8 cellular contexts compared by ENCODE assay signal in genomic region chr3:98022978-98023820, GRCh38. TPM values are rescaled to one million over a fixed set of nuclear protein-coding genes. Genes with fewer than 3 reads are reported as not detected.
DNase-seq lines count a peak whose midpoint lies in the region; ATAC-seq, FAIRE-seq and TF ChIP-seq lines count a peak whose summit lies in the region.

No MANE protein-coding gene starts in this region.

- intact Hi-C loops in CD4-positive, alpha-beta T cell (cut with DNase I, micrococcal nuclease): loop anchor here (1.0 to 10.0 kb wide), 4 partner anchors 81 to 1161 kb away; no protein-coding TSS in a partner anchor

- no peak for TF ChIP-seq POLR2A in H1 (IDR thresholded peaks at IDR 0.05; ENCODE audit: control extremely low read depth in 1 of 2, low read depth in 2 of 2, low read length in 2 of 2)

- 38% methylated on average over 13 of the region's 13 CpGs; no CpG with 5 or more reads in 1 of the 2 experiments for WGBS in H1 (ENCODE audit: extremely low coverage in 1 of 2, insufficient coverage in 1 of 2, insufficient read length in 1 of 2, insufficient replicate concordance in 2 of 2, low coverage in 1 of 2, low lambda C conversion rate in 2 of 2, missing lambda C conversion rate in 1 of 2), 2 experiments

- peak; percentile 98 for TF ChIP-seq CTCF in CD4-positive, alpha-beta T cell (IDR thresholded peaks at IDR 0.05)
- TF ChIP-seq CTCF in H1 (IDR thresholded peaks at IDR 0.05; ENCODE audit: control extremely low read depth in 1 of 3, insufficient read depth in 1 of 3, low read depth in 1 of 3, low read length in 3 of 3): peak; percentile 74 to 91 (median 83)

- no peaks in the 10 kb centered on the region for H3K23me2 ChIP-seq in H1 (ENCODE audit: low read depth, low read length)

- POLR2A ChIA-PET in CD4-positive, alpha-beta T cell (lab: Charles Lee): interaction anchor here (1.0 to 1.3 kb wide), 4 partner anchors 51 to 235 kb away, joined by 3 to 6 read pairs (median 4); partner anchors contain the start of gene RIOX2
- POLR2A ChIA-PET in H1 (lab: Charles Lee; ENCODE audit: partially characterized antibody): no interaction called here

- H3K4me3 ChIP-seq in H1 (ENCODE audit: extremely low read depth in 1 of 4, insufficient read depth in 2 of 4, low read depth in 3 of 4, low read length in 4 of 4): no peak overlapping the region

- no peak overlapping the region for H3K4ac ChIP-seq in H1 (replicated peaks; ENCODE audit: insufficient read length, low read depth, low read length)

- no peaks in the 10 kb centered on the region for H3K4me1 ChIP-seq in H1 (replicated peaks in 1 of 4; ENCODE audit: control insufficient read depth in 3 of 4, insufficient read depth in 4 of 4, low read length in 3 of 4)

- H3K9me3 ChIP-seq in CD4-positive, alpha-beta T cell (ENCODE audit: control insufficient read depth, low read length): no peaks in the 10 kb centered on the region
- H3K9me3 ChIP-seq in H1 (ENCODE audit: insufficient read depth in 2 of 2, low read depth in 1 of 2, low read length in 1 of 2): no peaks in the 10 kb centered on the region

- H3K27ac ChIP-seq in CD4-positive, alpha-beta T cell (ENCODE audit: low read depth, low read length): no peak overlapping the region
- no peak overlapping the region for H3K27ac ChIP-seq in H1 (ENCODE audit: low read depth, low read length)

- DNase-seq in CD4-positive, alpha-beta T cell: peak; percentile 81 to 98 (median 92)
- DNase-seq in HK-2 (ENCODE audit: unreplicated experiment) (peak; percentile 89), NOMO-1 (lab: John Stamatoyannopoulos, UW; ENCODE audit: unreplicated experiment in 2 of 2) (peak; percentile 35 to 50), H1 (ENCODE audit: low read depth in 1 of 2, low spot score in 2 of 2) (peak; percentile 71 to 99), mesenteric fat pad (ENCODE audit: low spot score) (peak; percentile 95)
- peak; percentile 81 to 85 for DNase-seq in activated CD8-positive, alpha-beta memory T cell treated with anti-CD3 and anti-CD28 coated beads for 4 hours (ENCODE audit: low read depth in 2 of 2)
- DNase-seq in stimulated activated CD8-positive, alpha-beta memory T cell treated with anti-CD3 and anti-CD28 coated beads, Interleukin-2, amount 100 ng/mL, for 48 hours (ENCODE audit: low read depth in 2 of 2): peak; percentile 89 to 92

- no peaks in the 10 kb centered on the region for H3K36me3 Mint-ChIP-seq in CD4-positive, alpha-beta T cell (ENCODE audit: low read depth)

- no peak overlapping the region for H3K27ac Mint-ChIP-seq in CD4-positive, alpha-beta T cell

- H3K9ac ChIP-seq in H1 (replicated peaks in 1 of 4; ENCODE audit: extremely low read depth in 1 of 4, low read depth in 3 of 4, low read length in 3 of 4): no peak overlapping the region

- H3K4me3 Mint-ChIP-seq in CD4-positive, alpha-beta T cell: no peak overlapping the region

- no peak for TF ChIP-seq EP300 in H1 (IDR thresholded peaks at IDR 0.05; ENCODE audit: borderline replicate concordance in 1 of 2, low read depth in 2 of 2, low read length in 2 of 2)

- H2AFZ ChIP-seq in H1 (ENCODE audit: low read length): no peak overlapping the region

- H4K5ac ChIP-seq in H1 (ENCODE audit: insufficient read length, low read depth, low read length): no peak overlapping the region

- H3K79me2 ChIP-seq in H1 (ENCODE audit: control insufficient read depth in 1 of 2, insufficient read depth in 2 of 2, low read length in 2 of 2): no peaks in the 10 kb centered on the region

- H2BK5ac ChIP-seq in H1 (ENCODE audit: low read depth, low read length): no peak overlapping the region

- no peak overlapping the region for H2AK5ac ChIP-seq in H1 (ENCODE audit: low read depth, low read length)

- H3K56ac ChIP-seq in H1 (replicated peaks; ENCODE audit: insufficient read length, low read depth, low read length): no peak overlapping the region

- H4K8ac ChIP-seq in H1 (ENCODE audit: extremely low read depth, insufficient read depth, low read length): no peak overlapping the region

- no peak overlapping the region for H3K4me2 ChIP-seq in H1 (ENCODE audit: insufficient read depth in 1 of 2, low read depth in 2 of 2, low read length in 2 of 2)

- H3K18ac ChIP-seq in H1 (ENCODE audit: extremely low read depth, low read length): no peak overlapping the region

- no peak overlapping the region for H2BK15ac ChIP-seq in H1 (ENCODE audit: low read length)

- no peaks in the 10 kb centered on the region for H3K9me3 Mint-ChIP-seq in CD4-positive, alpha-beta T cell

- no peak overlapping the region for H3K14ac ChIP-seq in H1 (ENCODE audit: insufficient read length)

- FAIRE-seq in H1 (lab: Jason Lieb, UNC): peak; percentile 95

- CTCF ChIA-PET in CD4-positive, alpha-beta T cell (lab: Charles Lee): interaction anchor here (0.7 to 3.2 kb wide), 14 partner anchors 9 to 304 kb away, joined by 3 to 14 read pairs (median 4); partner anchors contain the start of gene ARL6
- CTCF ChIA-PET in H1 (lab: Charles Lee; ENCODE audit: partially characterized antibody): interaction anchor here (0.6 to 8.0 kb wide), 36 partner anchors 12 to 349 kb away, joined by 3 to 85 read pairs (median 4); partner anchors contain the start of gene CRYBG3

- ATAC-seq in CD4-positive, alpha-beta T cell (ENCODE audit: poor library complexity): peak; percentile 75
- peak; percentile 62 for ATAC-seq in GM19452 (IDR thresholded peaks at IDR 0.05; ENCODE audit: unreplicated experiment)

- no peak overlapping the region for H3K23ac ChIP-seq in H1 (ENCODE audit: insufficient read length)

- H2BK120ac ChIP-seq in H1 (replicated peaks; ENCODE audit: low read depth, low read length): no peak overlapping the region

- peak; percentile 95 to 96 for TF ChIP-seq RAD21 in H1 (IDR thresholded peaks at IDR 0.05 in 1 of 2, conservative IDR thresholded peaks at IDR 0.05 in 1 of 2; ENCODE audit: low read depth in 2 of 2, low read length in 2 of 2)

- H3K27me3 ChIP-seq in CD4-positive, alpha-beta T cell (ENCODE audit: control insufficient read depth, insufficient read depth, low read length): no peaks in the 10 kb centered on the region
- H3K27me3 ChIP-seq in H1 (replicated peaks in 1 of 4; ENCODE audit: control insufficient read depth in 3 of 4, extremely low read depth in 1 of 4, insufficient read depth in 3 of 4, low read length in 3 of 4): no peaks in the 10 kb centered on the region

- H2BK12ac ChIP-seq in H1 (ENCODE audit: low read depth, low read length): no peak overlapping the region

- no peaks in the 10 kb centered on the region for H3K36me3 ChIP-seq in H1 (ENCODE audit: control insufficient read depth in 2 of 4, insufficient read depth in 4 of 4, low read length in 3 of 4)

- H3K79me1 ChIP-seq in H1 (ENCODE audit: low read depth, low read length): no peaks in the 10 kb centered on the region

- peaks cover 3% of the 10 kb centered on the region for H3K27me3 Mint-ChIP-seq in CD4-positive, alpha-beta T cell

- H4K20me1 ChIP-seq in H1 (replicated peaks in 1 of 2; ENCODE audit: control insufficient read depth in 1 of 2, insufficient read depth in 2 of 2, low read length in 2 of 2): no peaks in the 10 kb centered on the region

- H3K4me1 Mint-ChIP-seq in CD4-positive, alpha-beta T cell (ENCODE audit: low read depth): peaks cover 14% of the 10 kb centered on the region

- H2BK20ac ChIP-seq in H1 (ENCODE audit: low read length): no peak overlapping the region

- H4K91ac ChIP-seq in H1 (replicated peaks; ENCODE audit: insufficient read length, low read length): no peak overlapping the region

TF ChIP-seq in H1, 55 proteins besides CTCF, POLR2A, EP300 and RAD21 (continues in another document):
- TF ChIP-seq, protein P1, sequence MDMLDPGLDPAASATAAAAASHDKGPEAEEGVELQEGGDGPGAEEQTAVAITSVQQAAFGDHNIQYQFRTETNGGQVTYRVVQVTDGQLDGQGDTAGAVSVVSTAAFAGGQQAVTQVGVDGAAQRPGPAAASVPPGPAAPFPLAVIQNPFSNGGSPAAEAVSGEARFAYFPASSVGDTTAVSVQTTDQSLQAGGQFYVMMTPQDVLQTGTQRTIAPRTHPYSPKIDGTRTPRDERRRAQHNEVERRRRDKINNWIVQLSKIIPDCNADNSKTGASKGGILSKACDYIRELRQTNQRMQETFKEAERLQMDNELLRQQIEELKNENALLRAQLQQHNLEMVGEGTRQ (IDR thresholded peaks at IDR 0.05; ENCODE audit: low read length): no peak
- TF ChIP-seq ZNF274 (IDR thresholded peaks at IDR 0.05; ENCODE audit: borderline replicate concordance, extremely low read depth, low read length): no peak
- no peak for TF ChIP-seq POU5F1 (IDR thresholded peaks at IDR 0.05; ENCODE audit: low read depth, low read length)
- TF ChIP-seq GABPA (IDR thresholded peaks at IDR 0.05; ENCODE audit: borderline replicate concordance, insufficient read depth, low read length): no peak

RNA-seq across cellular contexts. Expression of gene GABRR3, which starts 11.9 kb away (rescaled TPM):
- total RNA-seq in CD4-positive, alpha-beta T cell: not detected
- not detected in 2 replicates for total RNA-seq in H1 (2021; fragmentation: NEBNext Ultra II Directional; extraction: Animal tissue kit (Norgen Biotek cat#: 25700))
- not detected in 2 replicates for polyA plus RNA-seq in H1 (2011; rRNA removed)
- polyA plus RNA-seq in H1 (2011; cell fraction: cytosol; rRNA removed): not detected
- polyA plus RNA-seq in H1 (2011; cell fraction: nucleus; rRNA removed): not detected
- not detected in 4 replicates for polyA plus RNA-seq in H1 (2012, experiment 1 of 2)
- not detected for polyA plus RNA-seq in H1 (2012, experiment 2 of 2)
- not detected for polyA plus RNA-seq in H1 (2013, experiment 1 of 2)
- not detected for polyA plus RNA-seq in H1 (2013, experiment 2 of 2)
- 0.10 TPM in 1 of 2 replicates, not detected in the other for polyA minus RNA-seq in H1 (2011; rRNA and poly(A)+ RNA removed)
- not detected for polyA minus RNA-seq in H1 (2011; cell fraction: cytosol; rRNA and poly(A)+ RNA removed)
- not detected for polyA minus RNA-seq in H1 (2011; cell fraction: nucleus; rRNA and poly(A)+ RNA removed)
- not detected for total RNA-seq in mesenteric fat pad

RNA-seq across cellular contexts. Expression of gene RIOX2, which starts 51.0 kb away (rescaled TPM):
- total RNA-seq in CD4-positive, alpha-beta T cell: 10 to 100 TPM; 13.1 to 13.5 TPM
- total RNA-seq in H1 (2021; fragmentation: NEBNext Ultra II Directional; extraction: Animal tissue kit (Norgen Biotek cat#: 25700)): 15.5 and 16.4 TPM in 2 replicates
- polyA plus RNA-seq in H1 (2011; rRNA removed): 3.2 and 3.8 TPM in 2 replicates
- polyA plus RNA-seq in H1 (2011; cell fraction: cytosol; rRNA removed): 4.9 TPM
- polyA plus RNA-seq in H1 (2011; cell fraction: nucleus; rRNA removed): 7.1 TPM
- 5.6 to 8.4 TPM (median 7.2 TPM) in 4 replicates for polyA plus RNA-seq in H1 (2012, experiment 1 of 2)
- polyA plus RNA-seq in H1 (2012, experiment 2 of 2): 0.93 TPM
- 13.9 TPM for polyA plus RNA-seq in H1 (2013, experiment 1 of 2)
- 13.1 TPM for polyA plus RNA-seq in H1 (2013, experiment 2 of 2)
- polyA minus RNA-seq in H1 (2011; rRNA and poly(A)+ RNA removed): 11.0 and 15.1 TPM in 2 replicates
- 4.0 TPM for polyA minus RNA-seq in H1 (2011; cell fraction: cytosol; rRNA and poly(A)+ RNA removed)
- polyA minus RNA-seq in H1 (2011; cell fraction: nucleus; rRNA and poly(A)+ RNA removed): 15.7 TPM
- total RNA-seq in mesenteric fat pad: 35.2 TPM

Comparison
In these comparisons a context has a peak if more than half of its experiments do, and no peak if none do; other contexts are left out.
1. DNase-seq: peak in every context shown above with its lines; median percentile 95 in mesenteric fat pad; 92 in CD4-positive, alpha-beta T cell; 90 in stimulated activated CD8-positive, alpha-beta memory T cell treated with anti-CD3 and anti-CD28 coated beads, Interleukin-2, amount 100 ng/mL, for 48 hours; 89 in HK-2; 85 in H1; 83 in activated CD8-positive, alpha-beta memory T cell treated with anti-CD3 and anti-CD28 coated beads for 4 hours; 42 in NOMO-1.